Comparison of ENCODE assay signal across 13 cellular contexts in genomic region chr4:101238706-101239105, GRCh38.
DNase-seq lines count a peak whose midpoint lies in the region; ATAC-seq and TF ChIP-seq lines count a peak whose summit lies in the region.
"Had no signal": no experiment of that assay in that cellular context is flagged by ENCODE, and none has a peak within 500 bp of the region (broad histone marks: within the 10 kb centered on the region; RNA-seq: fewer than 3 reads in every experiment).

No MANE protein-coding gene starts in this region.

- no peak overlapping the region for H3K4me3 Mint-ChIP-seq in GM23338
- H3K4me3 Mint-ChIP-seq in endothelial cell (ENCODE audit: unreplicated experiment) = no peak overlapping the region
- no peak overlapping the region for H3K4me3 Mint-ChIP-seq in CD8-positive, alpha-beta memory T cell

- H3K27me3 Mint-ChIP-seq in GM23338 (ENCODE audit: insufficient read depth, low read depth, poor library complexity) (no peaks in the 10 kb centered on the region), endothelial cell (ENCODE audit: unreplicated experiment) (no peaks in the 10 kb centered on the region)
- no peaks in the 10 kb centered on the region for H3K27me3 Mint-ChIP-seq in CD8-positive, alpha-beta memory T cell

- no peak overlapping the region for H3K4me3 ChIP-seq in GM23338
- H3K4me3 ChIP-seq in PC-3 (ENCODE audit: low read length) = no peak overlapping the region
- no peak overlapping the region for H3K4me3 ChIP-seq in retinal pigment epithelial cell (ENCODE audit: low read length)
- H3K4me3 ChIP-seq in CD8-positive, alpha-beta memory T cell (ENCODE audit: low read length) = no peak overlapping the region

- peak overlapping the region; percentile 27 for H3K27ac Mint-ChIP-seq in GM23338
- H3K27ac Mint-ChIP-seq in endothelial cell (ENCODE audit: unreplicated experiment) = peak overlapping the region; percentile 18
- H3K27ac Mint-ChIP-seq in CD8-positive, alpha-beta memory T cell = peak overlapping the region in 1 of 8 donors; percentile 43

- H3K9me2 ChIP-seq in GM23338 (ENCODE audit: insufficient read depth) (no peaks in the 10 kb centered on the region), PC-3 (replicated peaks; ENCODE audit: low read length) (no peaks in the 10 kb centered on the region)

- BruUV-seq in PC-3 (replicated peaks; lab: Mats Ljungman, UMichigan) = no TSS peak

- POLR2A ChIA-PET in PC-3 (lab: Charles Lee; ENCODE audit: unreplicated experiment) = no interaction called here
- POLR2A ChIA-PET in CD8-positive, alpha-beta memory T cell (lab: Charles Lee) = interaction anchor here (0.6 kb wide), 1 partner anchor 132 kb away, joined by 4 read pairs; no protein-coding TSS in a partner anchor

- H3K4me2 ChIP-seq in GM23338 = no peak overlapping the region
- H3K4me2 ChIP-seq in PC-3 (ENCODE audit: low read length) = no peak overlapping the region; the same call in 1 of the 2 replicates

- H3K79me2 ChIP-seq in GM23338 (replicated peaks; ENCODE audit: insufficient read depth) (peaks cover 49% of the 10 kb centered on the region), PC-3 (ENCODE audit: low read length) (peaks cover 27% of the 10 kb centered on the region)

- intact Hi-C loops in PC-3 (cut with micrococcal nuclease) = no loop called here

- H3K9ac ChIP-seq in PC-3 (ENCODE audit: low read length) = no peak overlapping the region

- no peak overlapping the region for H2AFZ ChIP-seq in GM23338
- H2AFZ ChIP-seq in PC-3 (ENCODE audit: low read length) = no peak overlapping the region

- H3K4me1 Mint-ChIP-seq in GM23338 (peaks cover 45% of the 10 kb centered on the region), endothelial cell (ENCODE audit: unreplicated experiment) (peaks cover 18% of the 10 kb centered on the region)
- peaks cover 38 to 72% (median 55%) of the 10 kb centered on the region in 3 donors for H3K4me1 Mint-ChIP-seq in CD8-positive, alpha-beta memory T cell

- ATAC-seq in GM23338 (no peak), PC-3 (no peak)

- no peaks in the 10 kb centered on the region for H4K20me1 ChIP-seq in GM23338 (replicated peaks; ENCODE audit: insufficient read depth)
- H4K20me1 ChIP-seq in PC-3 (ENCODE audit: low read length) = no peaks in the 10 kb centered on the region; the same call in 1 of the 2 replicates

- H3K36me3 ChIP-seq in GM23338 (ENCODE audit: insufficient read depth) (no peaks in the 10 kb centered on the region), PC-3 (ENCODE audit: low read depth, low read length) (no peaks in the 10 kb centered on the region)
- no peaks in the 10 kb centered on the region for H3K36me3 ChIP-seq in CD8-positive, alpha-beta memory T cell (ENCODE audit: insufficient read depth, low read length)

- TF ChIP-seq CTCF in GM23338 (conservative IDR thresholded peaks at IDR 0.05; ENCODE audit: low read depth in 2 of 2) (no peak), PC-3 (conservative IDR thresholded peaks at IDR 0.05; ENCODE audit: low read depth, low read length) (no peak), endothelial cell (IDR thresholded peaks at IDR 0.05; ENCODE audit: unreplicated experiment) (no peak), retinal pigment epithelial cell (conservative IDR thresholded peaks at IDR 0.05; ENCODE audit: low read depth, low read length) (no peak)

- H3K9me3 Mint-ChIP-seq in GM23338 (no peaks in the 10 kb centered on the region), endothelial cell (ENCODE audit: unreplicated experiment) (no peaks in the 10 kb centered on the region)
- no peaks in the 10 kb centered on the region for H3K9me3 Mint-ChIP-seq in CD8-positive, alpha-beta memory T cell

- H3F3A ChIP-seq in GM23338 (replicated peaks; ENCODE audit: low read depth) = no peaks in the 10 kb centered on the region
- H3F3A ChIP-seq in PC-3 (ENCODE audit: low read length, unreplicated experiment) = no peaks in the 10 kb centered on the region

- no peaks in the 10 kb centered on the region for H3K9me3 ChIP-seq in PC-3 (ENCODE audit: low read length)
- no peaks in the 10 kb centered on the region for H3K9me3 ChIP-seq in CD8-positive, alpha-beta memory T cell (ENCODE audit: low read length)

- no peaks in the 10 kb centered on the region for H3K4me1 ChIP-seq in GM23338 (ENCODE audit: insufficient read depth)
- peaks cover 7% of the 10 kb centered on the region for H3K4me1 ChIP-seq in PC-3 (ENCODE audit: insufficient read depth, low read length)
- no peaks in the 10 kb centered on the region for H3K4me1 ChIP-seq in CD8-positive, alpha-beta memory T cell (ENCODE audit: insufficient read depth, low read length)

- H3K27me3 ChIP-seq in GM23338 (ENCODE audit: insufficient read depth) (no peaks in the 10 kb centered on the region), PC-3 (ENCODE audit: low read length) (no peaks in the 10 kb centered on the region)
- H3K27me3 ChIP-seq in CD8-positive, alpha-beta memory T cell (ENCODE audit: insufficient read depth, low read length, poor library complexity, severe bottlenecking) = no peaks in the 10 kb centered on the region

- H3K27ac ChIP-seq in GM23338 (ENCODE audit: low read depth) = 0 out of 2 replicates have a peak overlapping the region, but pooled peaks have one; percentile 5
- no peak overlapping the region for H3K27ac ChIP-seq in PC-3 (ENCODE audit: low read length)
- H3K27ac ChIP-seq in CD8-positive, alpha-beta memory T cell (ENCODE audit: low read depth, low read length) = no peak overlapping the region

- CTCF ChIA-PET in PC-3 (lab: Charles Lee) = no interaction called here
- CTCF ChIA-PET in CD8-positive, alpha-beta memory T cell (lab: Charles Lee) = no interaction called here

- H3K36me3 Mint-ChIP-seq in GM23338 (ENCODE audit: low read depth) (no peaks in the 10 kb centered on the region), endothelial cell (ENCODE audit: low read depth, unreplicated experiment) (no peaks in the 10 kb centered on the region)
- no peaks in the 10 kb centered on the region for H3K36me3 Mint-ChIP-seq in CD8-positive, alpha-beta memory T cell

- no peak for DNase-seq in GM23338 (ENCODE audit: low spot score)
- peak; percentile 24 for DNase-seq in PC-3
- DNase-seq in endothelial cell (ENCODE audit: low spot score) = no peak
- peak; percentile 33 for DNase-seq in retinal pigment epithelial cell (ENCODE audit: low read depth)
- no peak for DNase-seq in NCI-H2171 (lab: John Stamatoyannopoulos, UW)
- no peak for DNase-seq in anterior cingulate cortex (lab: John Stamatoyannopoulos, UW)
- DNase-seq in activated CD4-positive, alpha-beta T cell treated with anti-CD3 and anti-CD28 coated beads, Interleukin-2, amount 50 U/mL, for 48 hours = no peak
- DNase-seq in CD8-positive, alpha-beta memory T cell = no peak
- DNase-seq: activated CD4-positive, alpha-beta T cell treated with anti-CD3 and anti-CD28 coated beads for 48 hours; DMS79; H7; NCI-H1092; substantia nigra had no signal

TF ChIP-seq in GM23338, 12 proteins besides CTCF, POLR2A, EP300 and RAD21:
- TF ChIP-seq CREB1 (CRISPR knock-in tag; IDR thresholded peaks at IDR 0.05; ENCODE audit: low read depth) = no peak
- no peak for TF ChIP-seq JUNB (IDR thresholded peaks at IDR 0.05; ENCODE audit: unreplicated experiment)
- no peak for TF ChIP-seq ZNF114 (CRISPR knock-in tag; IDR thresholded peaks at IDR 0.05)
- no peak for TF ChIP-seq POLR2AphosphoS5 (IDR thresholded peaks at IDR 0.05; ENCODE audit: low read depth)

Comparison
In these comparisons a context has a peak if more than half of its experiments do, and no peak if none do; other contexts are left out.
1. DNase-seq: peak in PC-3 (single experiment) and retinal pigment epithelial cell (single experiment); none in GM23338 (single experiment), endothelial cell (single experiment), NCI-H2171 (single experiment), anterior cingulate cortex (0 of 58), activated CD4-positive, alpha-beta T cell treated with anti-CD3 and anti-CD28 coated beads, Interleukin-2, amount 50 U/mL, for 48 hours (0 of 2) and CD8-positive, alpha-beta memory T cell (0 of 5).